17 cellular contexts compared by ENCODE assay signal in genomic region chr2:178882666-178883440, GRCh38.
DNase-seq lines count a peak whose midpoint lies in the region; ATAC-seq and TF ChIP-seq lines count a peak whose summit lies in the region.
"Had no signal": no experiment of that assay in that cellular context is flagged by ENCODE, and none has a peak within 500 bp of the region (broad histone marks: within the 10 kb centered on the region; RNA-seq: fewer than 3 reads in every experiment).

No MANE protein-coding gene starts in this region.

- no peaks in the 10 kb centered on the region for H3K4me1 ChIP-seq in breast epithelium
- H3K4me1 ChIP-seq in heart right ventricle = peaks cover 4 to 39% (median 18%) of the 10 kb centered on the region in 9 donors
- H3K4me1 ChIP-seq in aorta (ENCODE audit: control insufficient read depth in 1 of 2, insufficient read depth in 2 of 2, low read length in 2 of 2) = peaks cover 2 to 7% of the 10 kb centered on the region in 2 donors
- H3K4me1 ChIP-seq: suprapubic skin had no signal

- H3K4me1 Mint-ChIP-seq in MCF 10A (ENCODE audit: insufficient read depth, unreplicated experiment) = peaks cover 10% of the 10 kb centered on the region
- no peaks in the 10 kb centered on the region for H3K4me1 Mint-ChIP-seq in activated CD4-positive, alpha-beta T cell treated with anti-CD3 and anti-CD28 coated beads for 36 hours
- H3K4me1 Mint-ChIP-seq: CD8-positive, alpha-beta memory T cell; T-cell had no signal

- no peaks in the 10 kb centered on the region for H3K36me3 Mint-ChIP-seq in MCF 10A (ENCODE audit: insufficient read depth, unreplicated experiment)
- H3K36me3 Mint-ChIP-seq in activated CD4-positive, alpha-beta T cell treated with anti-CD3 and anti-CD28 coated beads for 36 hours (ENCODE audit: low read depth) = peaks cover 5% of the 10 kb centered on the region

- intact Hi-C loops in MCF 10A (cut with micrococcal nuclease) (no loop called here), breast epithelium (cut with DNase I; ENCODE audit: low total_unique reads) (no loop called here), heart right ventricle (cut with DNase I) (no loop called here), aorta (cut with DNase I) (no loop called here)
- intact Hi-C loops in activated CD4-positive, alpha-beta T cell treated with anti-CD3 and anti-CD28 coated beads for 36 hours (cut with DNase I, micrococcal nuclease) = no loop called here

- TF ChIP-seq POLR2A in breast epithelium (IDR thresholded peaks at IDR 0.05) = no peak

- H3K36me3 ChIP-seq in breast epithelium (no peaks in the 10 kb centered on the region), heart right ventricle (peaks cover 0 to 28% (median 0%) of the 10 kb centered on the region in 9 donors), aorta (ENCODE audit: control insufficient read depth in 1 of 2, insufficient read depth in 2 of 2, low read length in 1 of 2) (no peaks in the 10 kb centered on the region)
- H3K36me3 ChIP-seq: neutrophil, suprapubic skin had no signal

- H3K4me3 ChIP-seq in breast epithelium (no peak overlapping the region), astrocyte of the spinal cord (ENCODE audit: low read depth, low read length) (no peak overlapping the region), heart right ventricle (no peak overlapping the region), aorta (ENCODE audit: low read length in 2 of 2) (no peak overlapping the region)
- H3K4me3 ChIP-seq: suprapubic skin had no signal

- no peaks in the 10 kb centered on the region for H3K9me3 Mint-ChIP-seq in MCF 10A (ENCODE audit: unreplicated experiment)
- no peaks in the 10 kb centered on the region for H3K9me3 Mint-ChIP-seq in activated CD4-positive, alpha-beta T cell treated with anti-CD3 and anti-CD28 coated beads for 36 hours (ENCODE audit: low read depth)
- H3K9me3 Mint-ChIP-seq: endodermal cell, T-cell had no signal

- POLR2A ChIA-PET in MCF 10A (lab: Yijun Ruan, JAX) = interaction anchor here (1.0 to 1.3 kb wide), 2 partner anchors 9 to 18 kb away, joined by 3 read pairs; no protein-coding TSS in a partner anchor
- POLR2A ChIA-PET in activated CD4-positive, alpha-beta T cell treated with anti-CD3 and anti-CD28 coated beads for 36 hours (lab: Charles Lee) = no interaction called here

- H3K27ac ChIP-seq in breast epithelium (no peak overlapping the region), heart right ventricle (peak overlapping the region in 6 of 10 donors; percentile 3 to 64 (median 42)), aorta (ENCODE audit: low read depth in 1 of 2, low read length in 2 of 2) (peak overlapping the region in 1 of 2 donors; percentile 5)
- H3K27ac ChIP-seq: neutrophil, suprapubic skin had no signal

- no peak overlapping the region for H3K27ac Mint-ChIP-seq in MCF 10A (ENCODE audit: low read depth, unreplicated experiment)
- no peak overlapping the region for H3K27ac Mint-ChIP-seq in activated CD4-positive, alpha-beta T cell treated with anti-CD3 and anti-CD28 coated beads for 36 hours
- H3K27ac Mint-ChIP-seq: endodermal cell, T-cell had no signal

- H3K4me3 Mint-ChIP-seq in MCF 10A (ENCODE audit: unreplicated experiment) = no peak overlapping the region
- no peak overlapping the region for H3K4me3 Mint-ChIP-seq in activated CD4-positive, alpha-beta T cell treated with anti-CD3 and anti-CD28 coated beads for 36 hours
- H3K4me3 Mint-ChIP-seq: CD8-positive, alpha-beta memory T cell; endodermal cell; T-cell had no signal

- CTCF ChIA-PET in MCF 10A (lab: Yijun Ruan, JAX) = interaction anchor here (0.6 to 2.5 kb wide), 4 partner anchors 8 to 247 kb away, joined by 3 to 12 read pairs (median 5); no protein-coding TSS in a partner anchor
- CTCF ChIA-PET in activated CD4-positive, alpha-beta T cell treated with anti-CD3 and anti-CD28 coated beads for 36 hours (lab: Charles Lee) = interaction anchor here (0.9 to 2.0 kb wide), 2 partner anchors 8 to 182 kb away, joined by 3 to 11 read pairs; no protein-coding TSS in a partner anchor

- H3K9me3 ChIP-seq in breast epithelium (no peaks in the 10 kb centered on the region), heart right ventricle (no peaks in the 10 kb centered on the region), aorta (ENCODE audit: control insufficient read depth, low read length) (no peaks in the 10 kb centered on the region)
- H3K9me3 ChIP-seq: neutrophil, suprapubic skin had no signal

- peak; percentile 71 for DNase-seq in MCF 10A (ENCODE audit: unreplicated experiment)
- DNase-seq in breast epithelium (ENCODE audit: low spot score in 2 of 2) = no peak
- DNase-seq in astrocyte of the spinal cord (ENCODE audit: low read depth, low spot score) = peak; percentile 74
- DNase-seq in heart right ventricle = no peak
- DNase-seq in aorta = peak in 1 of 2 donors; percentile 57
- DNase-seq in activated naive CD4-positive, alpha-beta T cell (lab: John Stamatoyannopoulos, UW) = no peak
- no peak for DNase-seq in activated CD4-positive, alpha-beta T cell treated with anti-CD3 and anti-CD28 coated beads for 36 hours
- DNase-seq: 8988T; activated T-cell treated with anti-CD3 and anti-CD28 coated beads, Interleukin-2, amount 50 U/mL, for 1 hour; amniotic stem cell; CD8-positive, alpha-beta memory T cell; endodermal cell; stimulated activated CD4-positive, alpha-beta T cell treated with anti-CD3 and anti-CD28 coated beads, Interleukin-12 subunit alpha, Interleukin-12 subunit beta, amount 100 ng/mL, for 4 hours; T-cell had no signal

- H3K27me3 Mint-ChIP-seq in MCF 10A (ENCODE audit: insufficient read depth, unreplicated experiment) = no peaks in the 10 kb centered on the region
- no peaks in the 10 kb centered on the region for H3K27me3 Mint-ChIP-seq in activated CD4-positive, alpha-beta T cell treated with anti-CD3 and anti-CD28 coated beads for 36 hours
- H3K27me3 Mint-ChIP-seq: CD8-positive, alpha-beta memory T cell; T-cell had no signal

- in situ Hi-C loops in astrocyte of the spinal cord (cut with HindIII; ENCODE audit: low sequenced_read_pairs) = no loop called here

- TF ChIP-seq CTCF in MCF 10A (IDR thresholded peaks at IDR 0.05; ENCODE audit: unreplicated experiment) (no peak), breast epithelium (IDR thresholded peaks at IDR 0.05) (no peak), astrocyte of the spinal cord (IDR thresholded peaks at IDR 0.05; ENCODE audit: low read depth, low read length) (no peak), heart right ventricle (IDR thresholded peaks at IDR 0.05) (no peak)

- 47 to 66% methylated on average over 6 of the region's 6 CpGs for WGBS in heart right ventricle, 2 donors
- WGBS in aorta, 2 donors = 5 to 8% methylated on average over 6 of the region's 6 CpGs

- H3K27me3 ChIP-seq in breast epithelium (no peaks in the 10 kb centered on the region), heart right ventricle (no peaks in the 10 kb centered on the region), aorta (ENCODE audit: control insufficient read depth in 1 of 2, insufficient read depth in 2 of 2, low read length in 1 of 2) (no peaks in the 10 kb centered on the region)
- H3K27me3 ChIP-seq: neutrophil, suprapubic skin had no signal

- BruUV-seq in MCF 10A (replicated peaks; lab: Mats Ljungman, UMichigan) = no TSS peak

- peak; percentile 60 to 93 (median 78) for ATAC-seq in heart right ventricle
- peak; percentile 82 for ATAC-seq in aorta (ENCODE audit: low FRiP score)
- ATAC-seq in HG03045 (IDR thresholded peaks at IDR 0.05; ENCODE audit: unreplicated experiment) = no peak
- ATAC-seq in activated CD4-positive, alpha-beta T cell treated with anti-CD3 and anti-CD28 coated beads for 36 hours = no peak
- ATAC-seq: T-cell had no signal

Comparison
In these comparisons a context has a peak if more than half of its experiments do, and no peak if none do; other contexts are left out.
1. DNase-seq: peak in MCF 10A (single experiment) and astrocyte of the spinal cord (single experiment); none in breast epithelium (0 of 2), heart right ventricle (0 of 2), activated naive CD4-positive, alpha-beta T cell (0 of 4) and activated CD4-positive, alpha-beta T cell treated with anti-CD3 and anti-CD28 coated beads for 36 hours (single experiment).
2. H3K27ac ChIP-seq: peak in heart right ventricle (6 of 10); none in breast epithelium (0 of 2).
3. ATAC-seq: peak in heart right ventricle (8 of 8) and aorta (single experiment); none in HG03045 (single experiment) and activated CD4-positive, alpha-beta T cell treated with anti-CD3 and anti-CD28 coated beads for 36 hours (single experiment).